ENCODE assay signal across 8 cellular contexts in genomic region chr13:111474136-111475002, GRCh38.
DNase-seq lines count a peak whose midpoint lies in the region; ATAC-seq, FAIRE-seq and TF ChIP-seq lines count a peak whose summit lies in the region.

No MANE protein-coding gene starts in this region.

- SMC1A ChIA-PET in GM12878 (lab: Charles Lee; ENCODE audit: uncharacterized antibody, unreplicated experiment) = interaction anchor here (0.6 to 1.0 kb wide), 4 partner anchors 12 to 1134 kb away, joined by 3 to 4 read pairs (median 3); no protein-coding TSS in a partner anchor

- H3K4me2 ChIP-seq in GM12878 (ENCODE audit: control insufficient read depth, insufficient read depth) = no peak overlapping the region

- TF ChIP-seq EP300 in GM12878 (IDR thresholded peaks at IDR 0.05; ENCODE audit: borderline replicate concordance in 1 of 2, control insufficient read depth in 1 of 2, low read depth in 2 of 2, low read length in 2 of 2) = no peak

- peak; percentile 70 for DNase-seq in 8988T
- peak; percentile 79 for DNase-seq in NCI-H2107 treated with DMSO at 0.1 percent for 48 hours (lab: John Stamatoyannopoulos, UW; ENCODE audit: unreplicated experiment)
- no peak for DNase-seq in GM12878 (ENCODE audit: low read depth, low spot score)
- DNase-seq in iPS DF 19.7 (ENCODE audit: low read depth, low spot score) = peak; percentile 47
- no peak for DNase-seq in thoracic aorta (ENCODE audit: low spot score)
- DNase-seq in NOMO-1 treated with DMSO at 0.1 percent for 48 hours (lab: John Stamatoyannopoulos, UW; ENCODE audit: unreplicated experiment) = no peak

- TF ChIP-seq POLR2A in GM12878 (IDR thresholded peaks at IDR 0.05; ENCODE audit: low read depth, low read length) = no peak

- FAIRE-seq in GM12878 (lab: Jason Lieb, UNC) = no peak

- H3K79me2 ChIP-seq in GM12878 (ENCODE audit: control insufficient read depth, insufficient read depth, low read length) = no peaks in the 10 kb centered on the region

- H3K27me3 ChIP-seq in GM12878 (replicated peaks in 1 of 2; ENCODE audit: control insufficient read depth in 2 of 2, insufficient read depth in 2 of 2, low read length in 1 of 2) (no peaks in the 10 kb centered on the region), thoracic aorta (replicated peaks; ENCODE audit: insufficient read depth) (no peaks in the 10 kb centered on the region)

- no peak overlapping the region for H3K9ac ChIP-seq in GM12878 (ENCODE audit: control insufficient read depth, insufficient read depth, low read length)

- H3K4me3 ChIP-seq in GM12878 (no peak overlapping the region), thoracic aorta (no peak overlapping the region)

- peak; percentile 38 for ATAC-seq in GM18867 (IDR thresholded peaks at IDR 0.05; ENCODE audit: unreplicated experiment)
- peak; percentile 68 for ATAC-seq in GM12878
- ATAC-seq in thoracic aorta (ENCODE audit: insufficient number of reproducible peaks, low FRiP score, low read depth) = no peak
- ATAC-seq in GM19035 (IDR thresholded peaks at IDR 0.05; ENCODE audit: unreplicated experiment) = no peak

- H3K4me1 ChIP-seq in GM12878 (ENCODE audit: control insufficient read depth, insufficient read depth, low read length) (no peaks in the 10 kb centered on the region), thoracic aorta (ENCODE audit: control insufficient read depth in 1 of 2, low read depth in 2 of 2) (no peaks in the 10 kb centered on the region)

- peak; percentile 75 for TF ChIP-seq RAD21 in GM12878 (IDR thresholded peaks at IDR 0.05; ENCODE audit: insufficient read depth, low read depth, low read length)

- CTCF ChIA-PET in GM12878 (lab: Yijun Ruan, JAX) = interaction anchor here (0.8 to 2.8 kb wide), 3 partner anchors 31 to 1131 kb away, joined by 3 to 14 read pairs (median 7); no protein-coding TSS in a partner anchor

- H4K20me1 ChIP-seq in GM12878 (ENCODE audit: control insufficient read depth, insufficient read depth) = no peaks in the 10 kb centered on the region

- 40% methylated on average over 23 of the region's 23 CpGs for WGBS in GM12878 (ENCODE audit: insufficient coverage, insufficient replicate concordance, low lambda C conversion rate, missing lambda C conversion rate)

- in situ Hi-C loops in GM12878 (cut with MboI) = loop anchor here (5.0 to 25.0 kb wide), 3 partner anchors 968 to 1388 kb away; no protein-coding TSS in a partner anchor

- H2AFZ ChIP-seq in GM12878 (ENCODE audit: control insufficient read depth, low read depth, low read length) = no peak overlapping the region

- no peak overlapping the region for H3K27ac ChIP-seq in GM12878 (ENCODE audit: control insufficient read depth, insufficient read depth)
- no peak overlapping the region for H3K27ac ChIP-seq in thoracic aorta

- RAD21 ChIA-PET in GM12878 (lab: Charles Lee; ENCODE audit: unreplicated experiment) = interaction anchor here (1.8 kb wide), 1 partner anchor 969 kb away, joined by 12 read pairs; no protein-coding TSS in a partner anchor

- H3K36me3 ChIP-seq in GM12878 (ENCODE audit: control insufficient read depth in 2 of 2, insufficient read depth in 2 of 2, low read length in 1 of 2) (no peaks in the 10 kb centered on the region), thoracic aorta (no peaks in the 10 kb centered on the region)

- TF ChIP-seq CTCF in GM12878 (IDR thresholded peaks at IDR 0.05 in 2 of 3, conservative IDR thresholded peaks at IDR 0.05 in 1 of 3; ENCODE audit: control insufficient read depth in 2 of 3, extremely low read depth in 1 of 3, insufficient read depth in 1 of 3, low read depth in 3 of 3, low read length in 3 of 3) (peak; percentile 39 to 51 (median 40); a peak in 5 of 6 replicates), thoracic aorta (IDR thresholded peaks at IDR 0.05) (peak; percentile 37)

- H3K9me3 ChIP-seq in GM12878 (replicated peaks; ENCODE audit: control insufficient read depth, insufficient read depth, low read length) (no peaks in the 10 kb centered on the region), thoracic aorta (no peaks in the 10 kb centered on the region)

- intact Hi-C loops in GM12878 (cut with micrococcal nuclease; ENCODE audit: unreplicated experiment) = loop anchor here (1.0 kb wide), 2 partner anchors 970 to 1132 kb away; no protein-coding TSS in a partner anchor

- POLR2A ChIA-PET in GM12878 (lab: Charles Lee) = no interaction called here

- BruUV-seq in GM12878 (replicated peaks; lab: Mats Ljungman, UMichigan) = no TSS peak

TF ChIP-seq in GM12878, 131 proteins besides CTCF, POLR2A, EP300 and RAD21:
- TF ChIP-seq SMARCA5 (IDR thresholded peaks at IDR 0.05) = no peak
- TF ChIP-seq SMC3 (IDR thresholded peaks at IDR 0.05; ENCODE audit: borderline replicate concordance, low read length) = peak; percentile 61; the same call in 1 of the 2 replicates

Comparison
In these comparisons a context has a peak if more than half of its experiments do, and no peak if none do; other contexts are left out.
1. DNase-seq: peak in 8988T (single experiment), NCI-H2107 treated with DMSO at 0.1 percent for 48 hours (single experiment) and iPS DF 19.7 (single experiment); none in GM12878 (single experiment), thoracic aorta (single experiment) and NOMO-1 treated with DMSO at 0.1 percent for 48 hours (single experiment).
2. ATAC-seq: peak in GM18867 (single experiment) and GM12878 (single experiment); none in thoracic aorta (single experiment) and GM19035 (single experiment).